ENCODE assay signal across 23 cellular contexts in genomic region chr19:44795398-44795987, GRCh38. TPM values are rescaled to one million over a fixed set of nuclear protein-coding genes. Genes with fewer than 3 reads are reported as not detected.
"Had no signal": no experiment of that assay in that cellular context is flagged by ENCODE, and none has a peak within 500 bp of the region (broad histone marks: within the 10 kb centered on the region; RNA-seq: fewer than 3 reads in every experiment).

No MANE protein-coding gene starts in this region.

- H3K27me3 Mint-ChIP-seq: activated CD4-positive, alpha-beta T cell treated with anti-CD3 and anti-CD28 coated beads for 36 hours; activated CD8-positive, alpha-beta memory T cell treated with anti-CD3 and anti-CD28 coated beads, Interleukin-2, amount 10 ng/mL, durations not matched to agents 7 days and 5 days; activated naive CD8-positive, alpha-beta T cell treated with anti-CD3 and anti-CD28 coated beads, Interleukin-2, amount 10 ng/mL, durations not matched to agents 7 days and 5 days; stimulated activated naive CD8-positive, alpha-beta T cell treated with anti-CD3 and anti-CD28 coated beads, Interleukin-15, Interleukin-2, amounts not matched to agents 100 ng/mL and 50 ng/mL, for 24 hours had no signal

- H3K4me3 Mint-ChIP-seq: activated CD4-positive, alpha-beta T cell treated with anti-CD3 and anti-CD28 coated beads for 36 hours; activated CD8-positive, alpha-beta memory T cell treated with anti-CD3 and anti-CD28 coated beads, Interleukin-2, amount 10 ng/mL, durations not matched to agents 7 days and 5 days; immature natural killer cell; stimulated activated naive CD8-positive, alpha-beta T cell treated with anti-CD3 and anti-CD28 coated beads, Interleukin-15, Interleukin-2, amounts not matched to agents 100 ng/mL and 50 ng/mL, for 24 hours; T-helper 1 cell treated with Interleukin-12 subunit alpha and Interleukin-12 subunit beta and Interleukin-4 antibody, amounts not matched to agents 30 μg/mL and 1 μg/mL, for 36 hours had no signal

- DNase-seq: activated CD4-positive, alpha-beta T cell treated with anti-CD3 and anti-CD28 coated beads for 36 hours; activated CD4-positive, alpha-beta T cell treated with anti-CD3 and anti-CD28 coated beads, Interleukin-2, amount 50 U/mL, for 48 hours; activated CD8-positive, alpha-beta memory T cell treated with anti-CD3 and anti-CD28 coated beads, Interleukin-2, amount 10 ng/mL, durations not matched to agents 7 days and 5 days; activated naive CD8-positive, alpha-beta T cell treated with anti-CD3 and anti-CD28 coated beads, Interleukin-2, amount 10 ng/mL, durations not matched to agents 7 days and 5 days; amygdala; central memory CD4-positive, alpha-beta T cell; erythroblast; gastrocnemius medialis; head of caudate nucleus; immature natural killer cell; kidney glomerular epithelial cell; left ventricle myocardium superior; psoas muscle; stimulated activated CD4-positive, alpha-beta T cell treated with anti-CD3 and anti-CD28 coated beads, Interleukin-15, amount 100 ng/mL, for 24 hours; stimulated activated CD4-positive, alpha-beta T cell treated with anti-CD3 and anti-CD28 coated beads, Interleukin-2, amount 100 ng/mL, for 48 hours; transverse colon; uterus had no signal

- ATAC-seq: activated CD4-positive, alpha-beta T cell treated with anti-CD3 and anti-CD28 coated beads for 36 hours; activated CD8-positive, alpha-beta memory T cell treated with anti-CD3 and anti-CD28 coated beads, Interleukin-2, amount 10 ng/mL, durations not matched to agents 7 days and 5 days; gastrocnemius medialis; left ventricle myocardium superior; psoas muscle; right cardiac atrium had no signal

- H3K9me3 Mint-ChIP-seq: activated naive CD8-positive, alpha-beta T cell treated with anti-CD3 and anti-CD28 coated beads, Interleukin-2, amount 10 ng/mL, durations not matched to agents 7 days and 5 days; immature natural killer cell; stimulated activated naive CD8-positive, alpha-beta T cell treated with anti-CD3 and anti-CD28 coated beads, Interleukin-15, Interleukin-2, amounts not matched to agents 100 ng/mL and 50 ng/mL, for 24 hours; T-helper 1 cell treated with Interleukin-12 subunit alpha and Interleukin-12 subunit beta and Interleukin-4 antibody, amounts not matched to agents 30 μg/mL and 1 μg/mL, for 36 hours had no signal

- H3K36me3 Mint-ChIP-seq: activated CD8-positive, alpha-beta memory T cell treated with anti-CD3 and anti-CD28 coated beads, Interleukin-2, amount 10 ng/mL, durations not matched to agents 7 days and 5 days; activated naive CD8-positive, alpha-beta T cell treated with anti-CD3 and anti-CD28 coated beads, Interleukin-2, amount 10 ng/mL, durations not matched to agents 7 days and 5 days; immature natural killer cell had no signal

- H3K9me3 ChIP-seq: gastrocnemius medialis, psoas muscle, transverse colon, uterus had no signal

- H3K27me3 ChIP-seq: gastrocnemius medialis, transverse colon, uterus had no signal

- H3K4me3 ChIP-seq: gastrocnemius medialis, psoas muscle, skin epidermis, transverse colon, uterus had no signal

- H3K27ac Mint-ChIP-seq: activated CD4-positive, alpha-beta T cell treated with anti-CD3 and anti-CD28 coated beads for 36 hours; activated CD8-positive, alpha-beta memory T cell treated with anti-CD3 and anti-CD28 coated beads, Interleukin-2, amount 10 ng/mL, durations not matched to agents 7 days and 5 days; immature natural killer cell; stimulated activated naive CD8-positive, alpha-beta T cell treated with anti-CD3 and anti-CD28 coated beads, Interleukin-15, Interleukin-2, amounts not matched to agents 100 ng/mL and 50 ng/mL, for 24 hours; T-helper 1 cell treated with Interleukin-12 subunit alpha and Interleukin-12 subunit beta and Interleukin-4 antibody, amounts not matched to agents 30 μg/mL and 1 μg/mL, for 36 hours had no signal

- H3K36me3 ChIP-seq: gastrocnemius medialis, uterus had no signal

RNA-seq across cellular contexts. Expression of gene BCAM, which starts 13.4 kb away (rescaled TPM):
- total RNA-seq: activated CD4-positive, alpha-beta T cell treated with anti-CD3 and anti-CD28 coated beads for 36 hours; activated CD8-positive, alpha-beta memory T cell treated with anti-CD3 and anti-CD28 coated beads, Interleukin-2, amount 10 ng/mL, durations not matched to agents 7 days and 5 days; activated naive CD8-positive, alpha-beta T cell treated with anti-CD3 and anti-CD28 coated beads, Interleukin-2, amount 10 ng/mL, durations not matched to agents 7 days and 5 days; mononuclear cell had no signal
- polyA plus RNA-seq: immature natural killer cell had no signal

RNA-seq across cellular contexts. Expression of gene CBLC, which starts 17.8 kb away (rescaled TPM):
- total RNA-seq: activated CD4-positive, alpha-beta T cell treated with anti-CD3 and anti-CD28 coated beads for 36 hours; activated CD8-positive, alpha-beta memory T cell treated with anti-CD3 and anti-CD28 coated beads, Interleukin-2, amount 10 ng/mL, durations not matched to agents 7 days and 5 days; activated naive CD8-positive, alpha-beta T cell treated with anti-CD3 and anti-CD28 coated beads, Interleukin-2, amount 10 ng/mL, durations not matched to agents 7 days and 5 days; left ventricle myocardium superior; mononuclear cell; osteocyte; right cardiac atrium had no signal
- polyA plus RNA-seq: immature natural killer cell, right cardiac atrium had no signal
